ENCODE assay signal across 8 cellular contexts in genomic region chr7:13990984-13991790, GRCh38. TPM values are rescaled to one million over a fixed set of nuclear protein-coding genes. Genes with fewer than 3 reads are reported as not detected.
DNase-seq lines count a peak whose midpoint lies in the region; ATAC-seq and TF ChIP-seq lines count a peak whose summit lies in the region.

No MANE protein-coding gene starts in this region.

- WGBS in prostate gland = under 1% methylated on average over 38 of the region's 38 CpGs

- H3K4me1 Mint-ChIP-seq in T-cell = no peaks in the 10 kb centered on the region

- no peak overlapping the region for H3K4me3 Mint-ChIP-seq in T-cell

- peak; percentile 26 for TF ChIP-seq POLR2A in prostate gland (IDR thresholded peaks at IDR 0.05)
- peak; percentile 34 to 60 for TF ChIP-seq POLR2A in uterus (IDR thresholded peaks at IDR 0.05)

- CTCF ChIA-PET in T-cell (lab: Charles Lee) = no interaction called here

- intact Hi-C loops in prostate gland (cut with DNase I) (loop anchor here (5.0 kb wide), 1 partner anchor 249 kb away; no protein-coding TSS in a partner anchor), uterus (cut with DNase I; ENCODE audit: low total_unique reads) (no loop called here)

- POLR2A ChIA-PET in T-cell (lab: Charles Lee) = no interaction called here

- H3K4me3 ChIP-seq in prostate gland (peak overlapping the region; percentile 35 to 48), uterus (peak overlapping the region; percentile 57 to 70)

- H3K4me1 ChIP-seq in prostate gland (replicated peaks) (no peaks in the 10 kb centered on the region), uterus (no peaks in the 10 kb centered on the region)

- H3K9me3 ChIP-seq in prostate gland (no peaks in the 10 kb centered on the region), uterus (no peaks in the 10 kb centered on the region)

- H3K27ac ChIP-seq in prostate gland (peak overlapping the region; percentile 61 to 77), uterus (peak overlapping the region; percentile 86 to 93)

- H3K27me3 ChIP-seq in prostate gland (replicated peaks; ENCODE audit: insufficient read depth) = no peaks in the 10 kb centered on the region
- no peaks in the 10 kb centered on the region for H3K27me3 ChIP-seq in uterus

- DNase-seq in GDM1 (lab: John Stamatoyannopoulos, UW) = peak; percentile 86
- peak; percentile 96 for DNase-seq in NCI-H1436 (lab: John Stamatoyannopoulos, UW)
- DNase-seq in T-cell = peak in 24 of 34 experiments; percentile 2 to 45 (median 16)
- DNase-seq in astrocyte of the hippocampus (ENCODE audit: low read depth, low spot score) = peak; percentile 99
- peak; percentile 90 for DNase-seq in hepatic stellate cell (ENCODE audit: low spot score)
- DNase-seq in prostate gland (ENCODE audit: low spot score) = peak; percentile 92
- peak; percentile 97 to 98 for DNase-seq in uterus

- H3K36me3 Mint-ChIP-seq in T-cell = no peaks in the 10 kb centered on the region

- TF ChIP-seq CTCF in prostate gland (IDR thresholded peaks at IDR 0.05) (peak; percentile 23 to 35 (median 28)), uterus (IDR thresholded peaks at IDR 0.05) (peak in 1 of 4 experiments; percentile 9)

- peaks cover 0 to 2% of the 10 kb centered on the region in 2 donors for H3K27me3 Mint-ChIP-seq in T-cell

- no peaks in the 10 kb centered on the region for H3K9me3 Mint-ChIP-seq in T-cell

- no peak overlapping the region for H3K27ac Mint-ChIP-seq in T-cell

- ATAC-seq in HG02610 (IDR thresholded peaks at IDR 0.05; ENCODE audit: unreplicated experiment) (peak; percentile 91), T-cell (replicated peaks in 1 of 4) (peak; percentile 54 to 71 (median 62))

- no peaks in the 10 kb centered on the region for H3K36me3 ChIP-seq in prostate gland
- H3K36me3 ChIP-seq in uterus = no peaks in the 10 kb centered on the region

RNA-seq across cellular contexts. Expression of gene ETV1, which starts 1.7 kb away (rescaled TPM):
- under 1 TPM in 4 of 5 donors, not detected in 1; 0.26 to 0.58 (median 0.38) TPM for total RNA-seq in T-cell
- total RNA-seq in prostate gland = 1 to 10 TPM; 6.1 to 9.2 TPM
- 10 to 100 TPM in 1 of 4 donors, 1 to 10 TPM in 3; 1.5 to 35.3 (median 5.2) TPM for total RNA-seq in uterus

Comparison
In these comparisons a context has a peak if more than half of its experiments do, and no peak if none do; other contexts are left out.
1. Peak in every context shown above with its lines: DNase-seq, ATAC-seq, H3K4me3 ChIP-seq and H3K27ac ChIP-seq.
2. DNase-seq: peak in every context shown above with its lines; median percentile 99 in astrocyte of the hippocampus; 98 in uterus; 96 in NCI-H1436; 92 in prostate gland; 90 in hepatic stellate cell; 86 in GDM1; 16 in T-cell.